10 cellular contexts compared by ENCODE assay signal in genomic region chr2:151030663-151031230, GRCh38.
DNase-seq lines count a peak whose midpoint lies in the region; ATAC-seq and TF ChIP-seq lines count a peak whose summit lies in the region.
"Had no signal": no experiment of that assay in that cellular context is flagged by ENCODE, and none has a peak within 500 bp of the region (broad histone marks: within the 10 kb centered on the region; RNA-seq: fewer than 3 reads in every experiment).

No MANE protein-coding gene starts in this region.

- peak; percentile 21 for TF ChIP-seq CTCF in CD14-positive monocyte (IDR thresholded peaks at IDR 0.05)
- TF ChIP-seq CTCF in GM23338 (conservative IDR thresholded peaks at IDR 0.05; ENCODE audit: low read depth in 2 of 2): peak; percentile 48 to 63
- TF ChIP-seq CTCF in astrocyte of the cerebellum (IDR thresholded peaks at IDR 0.05; ENCODE audit: low read depth, low read length, missing control alignments): peak; percentile 10
- TF ChIP-seq CTCF in GM10266 (IDR thresholded peaks at IDR 0.05; ENCODE audit: control insufficient read depth, insufficient read depth, low read depth, missing control alignments): no peak

- no peak overlapping the region for H3K4me3 ChIP-seq in GM23338
- H3K4me3 ChIP-seq in astrocyte of the cerebellum (ENCODE audit: low read depth, low read length): no peak overlapping the region
- H3K4me3 ChIP-seq in mesendoderm (ENCODE audit: low read length): no peak overlapping the region
- H3K4me3 ChIP-seq: psoas muscle had no signal

- intact Hi-C loops in CD14-positive monocyte (cut with micrococcal nuclease): no loop called here

- H3K79me2 ChIP-seq in GM23338 (replicated peaks; ENCODE audit: insufficient read depth): no peaks in the 10 kb centered on the region
- no peaks in the 10 kb centered on the region for H3K79me2 ChIP-seq in mesendoderm (ENCODE audit: control insufficient read depth, insufficient read depth, low read length)

- no peak overlapping the region for H3K4me2 ChIP-seq in GM23338
- H3K4me2 ChIP-seq in mesendoderm (ENCODE audit: low read length): no peak overlapping the region

- no peak overlapping the region for H2BK5ac ChIP-seq in mesendoderm (ENCODE audit: low read length)

- no peak for ATAC-seq in GM23338
- no peak for ATAC-seq in HG03159 (IDR thresholded peaks at IDR 0.05; ENCODE audit: unreplicated experiment)
- ATAC-seq: psoas muscle had no signal

- in situ Hi-C loops in astrocyte of the cerebellum (cut with HindIII; ENCODE audit: low sequenced_read_pairs): no loop called here

- no peak overlapping the region for H3K27ac ChIP-seq in GM23338 (ENCODE audit: low read depth)
- H3K27ac ChIP-seq in mesendoderm (ENCODE audit: low read depth, low read length): no peak overlapping the region
- H3K27ac ChIP-seq: psoas muscle had no signal

- H3K56ac ChIP-seq in mesendoderm (ENCODE audit: low read length): no peak overlapping the region

- H3K9me3 Mint-ChIP-seq in CD14-positive monocyte: peaks cover 0 to 9% (median 2%) of the 10 kb centered on the region in 7 donors
- H3K9me3 Mint-ChIP-seq in GM23338: no peaks in the 10 kb centered on the region
- H3K9me3 Mint-ChIP-seq: activated CD4-positive, alpha-beta memory T cell treated with anti-CD3 and anti-CD28 coated beads for 36 hours; activated naive CD4-positive, alpha-beta T cell treated with anti-CD3 and anti-CD28 coated beads, Interleukin-2, amount 10 ng/mL, durations not matched to agents 7 days and 5 days had no signal

- DNase-seq in CD14-positive monocyte (ENCODE audit: low spot score) (no peak), GM23338 (ENCODE audit: low spot score) (peak; percentile 54), astrocyte of the cerebellum (ENCODE audit: low read depth) (no peak), mesendoderm (peak; percentile 14), activated gamma-delta T cell treated with Interleukin-2 at 50 U/mL for 16 hours (no peak), GM10266 (ENCODE audit: extremely low spot score) (no peak)
- DNase-seq: activated CD4-positive, alpha-beta memory T cell treated with anti-CD3 and anti-CD28 coated beads for 36 hours; activated naive CD4-positive, alpha-beta T cell treated with anti-CD3 and anti-CD28 coated beads, Interleukin-2, amount 10 ng/mL, durations not matched to agents 7 days and 5 days; psoas muscle had no signal

- H3K4ac ChIP-seq in mesendoderm (ENCODE audit: low read depth, low read length): no peak overlapping the region

- no peak overlapping the region for H4K8ac ChIP-seq in mesendoderm (ENCODE audit: low read depth, low read length)

- H3K4me1 Mint-ChIP-seq in CD14-positive monocyte (no peaks in the 10 kb centered on the region), GM23338 (no peaks in the 10 kb centered on the region)

- no peaks in the 10 kb centered on the region for H3K79me1 ChIP-seq in mesendoderm (ENCODE audit: low read length)

- no peaks in the 10 kb centered on the region for H3K4me1 ChIP-seq in GM23338 (ENCODE audit: insufficient read depth)
- no peaks in the 10 kb centered on the region for H3K4me1 ChIP-seq in mesendoderm (ENCODE audit: control insufficient read depth, low read depth, low read length)
- H3K4me1 ChIP-seq: psoas muscle had no signal

- no peak overlapping the region for H2BK15ac ChIP-seq in mesendoderm (replicated peaks; ENCODE audit: low read depth)

- H4K5ac ChIP-seq in mesendoderm (ENCODE audit: low read length): no peak overlapping the region

- no peaks in the 10 kb centered on the region for H3K27me3 ChIP-seq in GM23338 (ENCODE audit: insufficient read depth)
- H3K27me3 ChIP-seq in mesendoderm (ENCODE audit: insufficient read depth, low read length, poor library complexity): no peaks in the 10 kb centered on the region

- no peak overlapping the region for H3K9ac ChIP-seq in mesendoderm (ENCODE audit: low read length)

- H3K9me2 ChIP-seq in GM23338 (ENCODE audit: insufficient read depth): peaks cover 19% of the 10 kb centered on the region

- no peak overlapping the region for H2BK120ac ChIP-seq in mesendoderm (ENCODE audit: low read depth, low read length)

- H3K23ac ChIP-seq in mesendoderm (ENCODE audit: low read length): no peak overlapping the region

- no peak overlapping the region for H3K4me3 Mint-ChIP-seq in CD14-positive monocyte
- no peak overlapping the region for H3K4me3 Mint-ChIP-seq in GM23338
- H3K4me3 Mint-ChIP-seq: activated CD4-positive, alpha-beta memory T cell treated with anti-CD3 and anti-CD28 coated beads for 36 hours; activated naive CD4-positive, alpha-beta T cell treated with anti-CD3 and anti-CD28 coated beads, Interleukin-2, amount 10 ng/mL, durations not matched to agents 7 days and 5 days had no signal

- H3F3A ChIP-seq in GM23338 (replicated peaks; ENCODE audit: low read depth): no peaks in the 10 kb centered on the region

- peaks cover 0 to 2% (median 2%) of the 10 kb centered on the region in 3 donors for H3K27me3 Mint-ChIP-seq in CD14-positive monocyte (ENCODE audit: low read depth in 3 of 3)
- peaks cover 2% of the 10 kb centered on the region for H3K27me3 Mint-ChIP-seq in GM23338 (ENCODE audit: insufficient read depth, low read depth, poor library complexity)
- H3K27me3 Mint-ChIP-seq: activated naive CD4-positive, alpha-beta T cell treated with anti-CD3 and anti-CD28 coated beads, Interleukin-2, amount 10 ng/mL, durations not matched to agents 7 days and 5 days had no signal

- H4K20me1 ChIP-seq in GM23338 (replicated peaks; ENCODE audit: insufficient read depth): no peaks in the 10 kb centered on the region

- H3K36me3 Mint-ChIP-seq in CD14-positive monocyte (no peaks in the 10 kb centered on the region), GM23338 (ENCODE audit: low read depth) (no peaks in the 10 kb centered on the region; the same call in 2 of the 3 replicates)
- H3K36me3 Mint-ChIP-seq: activated CD4-positive, alpha-beta memory T cell treated with anti-CD3 and anti-CD28 coated beads for 36 hours; activated naive CD4-positive, alpha-beta T cell treated with anti-CD3 and anti-CD28 coated beads, Interleukin-2, amount 10 ng/mL, durations not matched to agents 7 days and 5 days had no signal

- no CpG with 5 or more reads among the region's 8 CpGs for WGBS in mesendoderm (ENCODE audit: extremely low coverage, insufficient coverage, low lambda C conversion rate)

- H3K36me3 ChIP-seq in GM23338 (ENCODE audit: insufficient read depth): no peaks in the 10 kb centered on the region
- H3K36me3 ChIP-seq in mesendoderm (ENCODE audit: control insufficient read depth, insufficient read depth, low read length): no peaks in the 10 kb centered on the region

- no peak overlapping the region for H2AK5ac ChIP-seq in mesendoderm (ENCODE audit: low read length)

- H2AFZ ChIP-seq in GM23338: peak overlapping the region; percentile 23; the same call in 1 of the 2 replicates

- H3K18ac ChIP-seq in mesendoderm (ENCODE audit: low read length): no peak overlapping the region

- no peak overlapping the region for H3K27ac Mint-ChIP-seq in CD14-positive monocyte
- no peak overlapping the region for H3K27ac Mint-ChIP-seq in GM23338
- H3K27ac Mint-ChIP-seq: activated CD4-positive, alpha-beta memory T cell treated with anti-CD3 and anti-CD28 coated beads for 36 hours; activated naive CD4-positive, alpha-beta T cell treated with anti-CD3 and anti-CD28 coated beads, Interleukin-2, amount 10 ng/mL, durations not matched to agents 7 days and 5 days had no signal

TF ChIP-seq in GM23338, 12 proteins besides CTCF, POLR2A, EP300 and RAD21 (continues in another document):
- TF ChIP-seq ZNF331 (CRISPR knock-in tag; IDR thresholded peaks at IDR 0.05; ENCODE audit: low read depth) (no peak), POLR2AphosphoS5 (IDR thresholded peaks at IDR 0.05; ENCODE audit: low read depth) (no peak), NANOG (IDR thresholded peaks at IDR 0.05; ENCODE audit: borderline replicate concordance) (no peak), EZH2 (IDR thresholded peaks at IDR 0.05; ENCODE audit: low read depth, unreplicated experiment) (no peak), ZNF114 (CRISPR knock-in tag; IDR thresholded peaks at IDR 0.05) (no peak)
- TF ChIP-seq, protein P1, sequence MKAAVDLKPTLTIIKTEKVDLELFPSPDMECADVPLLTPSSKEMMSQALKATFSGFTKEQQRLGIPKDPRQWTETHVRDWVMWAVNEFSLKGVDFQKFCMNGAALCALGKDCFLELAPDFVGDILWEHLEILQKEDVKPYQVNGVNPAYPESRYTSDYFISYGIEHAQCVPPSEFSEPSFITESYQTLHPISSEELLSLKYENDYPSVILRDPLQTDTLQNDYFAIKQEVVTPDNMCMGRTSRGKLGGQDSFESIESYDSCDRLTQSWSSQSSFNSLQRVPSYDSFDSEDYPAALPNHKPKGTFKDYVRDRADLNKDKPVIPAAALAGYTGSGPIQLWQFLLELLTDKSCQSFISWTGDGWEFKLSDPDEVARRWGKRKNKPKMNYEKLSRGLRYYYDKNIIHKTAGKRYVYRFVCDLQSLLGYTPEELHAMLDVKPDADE (IDR thresholded peaks at IDR 0.05): no peak

Comparison
In these comparisons a context has a peak if more than half of its experiments do, and no peak if none do; other contexts are left out.
1. DNase-seq: peak in GM23338 (single experiment) and mesendoderm (single experiment); none in CD14-positive monocyte (single experiment), astrocyte of the cerebellum (single experiment), activated gamma-delta T cell treated with Interleukin-2 at 50 U/mL for 16 hours (single experiment) and GM10266 (single experiment).